In the genomic region with DNA sequence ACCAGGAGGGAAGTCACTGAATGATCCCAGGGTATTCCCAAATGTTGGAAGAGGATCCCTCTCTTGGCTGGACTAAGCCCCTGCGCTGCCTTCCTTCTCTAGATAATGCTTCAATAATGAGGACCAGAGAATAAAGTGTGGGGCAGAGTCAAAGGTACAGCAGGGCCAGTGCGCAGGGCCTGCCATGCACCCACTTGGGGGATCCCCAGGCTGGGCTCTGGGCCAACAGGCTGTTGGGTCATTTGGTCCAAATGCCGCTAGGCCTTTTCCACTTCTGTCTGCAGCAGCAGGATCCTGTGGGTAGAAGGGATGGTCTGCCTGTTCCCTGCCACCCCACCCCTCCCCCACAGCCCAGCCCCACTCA, we compare ENCODE assay signal across 32 cellular contexts.
"Had no signal": no experiment of that assay in that cellular context is flagged by ENCODE, and none has a peak within 500 bp of the region (broad histone marks: within the 10 kb centered on the region; RNA-seq: fewer than 3 reads in every experiment).

No MANE protein-coding gene starts in this region.

- DNase-seq: activated B cell treated with CpG ODN at 0.5 μM for 24 hours; activated CD4-positive, alpha-beta memory T cell treated with anti-CD3 and anti-CD28 coated beads for 36 hours; activated CD4-positive, alpha-beta T cell treated with anti-CD3 and anti-CD28 coated beads for 4 hours; activated CD4-positive, alpha-beta T cell treated with anti-CD3 and anti-CD28 coated beads, Interleukin-2, amount 50 U/mL, for 1 hour; activated CD4-positive, CD25-positive, alpha-beta regulatory T cell treated with anti-CD3 and anti-CD28 coated beads, Interleukin-2, amount 50 U/mL, for 72 hours; activated CD8-positive, alpha-beta memory T cell treated with anti-CD3 and anti-CD28 coated beads, Interleukin-2, amount 50 U/mL, for 4 hours; activated effector memory CD4-positive, alpha-beta T cell treated with Interleukin-2 at 50 U/mL for 16 hours; activated naive CD4-positive, alpha-beta T cell treated with anti-CD3 and anti-CD28 coated beads, Interleukin-2, amount 10 ng/mL, durations not matched to agents 7 days and 5 days; activated naive CD8-positive, alpha-beta T cell treated with anti-CD3 and anti-CD28 coated beads, Interleukin-2, amount 50 U/mL, for 24 hours; activated T-cell treated with anti-CD3 and anti-CD28 coated beads for 4 hours; activated T-cell treated with anti-CD3 and anti-CD28 coated beads, Interleukin-2, amount 50 U/mL, for 4 hours; aorta; brain microvascular endothelial cell; Kasumi-1; KG1; MM.1S; NCI-H1092 treated with DMSO at 0.1 percent for 48 hours; NCI-H1417; NCI-H187 treated with DMSO at 0.1 percent for 48 hours; NCI-H2081; NCI-H2227 treated with DMSO at 0.1 percent for 48 hours; NCI-H510A treated with DMSO at 0.1 percent for 48 hours; NCI-H526 treated with DMSO at 0.1 percent for 48 hours; NCI-H774; SHP77 treated with DMSO at 0.1 percent for 48 hours had no signal

- H3K9ac ChIP-seq: SK-N-SH had no signal

- H3K27me3 ChIP-seq: SJSA1 had no signal

- ATAC-seq: activated naive CD8-positive, alpha-beta T cell treated with anti-CD3 and anti-CD28 coated beads, Interleukin-2, amount 50 U/mL, for 24 hours; activated T-cell treated with anti-CD3 and anti-CD28 coated beads, Interleukin-2, amount 50 U/mL, for 4 hours; Panc1 had no signal

- H3K36me3 ChIP-seq: brain microvascular endothelial cell, SJSA1 had no signal

- H3K9me3 Mint-ChIP-seq: activated B cell treated with CpG ODN at 0.5 μM for 24 hours; activated CD4-positive, alpha-beta memory T cell treated with anti-CD3 and anti-CD28 coated beads for 36 hours; activated naive CD4-positive, alpha-beta T cell treated with anti-CD3 and anti-CD28 coated beads, Interleukin-2, amount 10 ng/mL, durations not matched to agents 7 days and 5 days; activated naive CD8-positive, alpha-beta T cell treated with anti-CD3 and anti-CD28 coated beads, Interleukin-2, amount 50 U/mL, for 24 hours; activated T-cell treated with anti-CD3 and anti-CD28 coated beads, Interleukin-2, amount 50 U/mL, for 4 hours; T-helper 1 cell treated with Interleukin-12 subunit alpha and Interleukin-12 subunit beta and Interleukin-4 antibody, amounts not matched to agents 30 μg/mL and 1 μg/mL, for 36 hours; T-helper 2 cell treated with Interferon-gamma antibody and Interleukin-4, amounts not matched to agents 5 μg/mL and 100 μg/mL, for 36 hours had no signal

- H3K36me3 Mint-ChIP-seq: activated CD4-positive, alpha-beta memory T cell treated with anti-CD3 and anti-CD28 coated beads for 36 hours; activated naive CD4-positive, alpha-beta T cell treated with anti-CD3 and anti-CD28 coated beads, Interleukin-2, amount 10 ng/mL, durations not matched to agents 7 days and 5 days; activated naive CD8-positive, alpha-beta T cell had no signal

- H3K4me3 ChIP-seq: SJSA1 had no signal

- H3K27ac ChIP-seq: brain microvascular endothelial cell, SJSA1, VCaP had no signal

- H3K4me1 Mint-ChIP-seq: activated B cell treated with CpG ODN at 0.5 μM for 24 hours had no signal

- H3K4me3 Mint-ChIP-seq: activated B cell treated with CpG ODN at 0.5 μM for 24 hours; activated CD4-positive, alpha-beta memory T cell treated with anti-CD3 and anti-CD28 coated beads for 36 hours; activated naive CD4-positive, alpha-beta T cell treated with anti-CD3 and anti-CD28 coated beads, Interleukin-2, amount 10 ng/mL, durations not matched to agents 7 days and 5 days; activated naive CD8-positive, alpha-beta T cell; activated naive CD8-positive, alpha-beta T cell treated with anti-CD3 and anti-CD28 coated beads, Interleukin-2, amount 50 U/mL, for 24 hours; activated T-cell treated with anti-CD3 and anti-CD28 coated beads, Interleukin-2, amount 50 U/mL, for 4 hours; T-helper 1 cell treated with Interleukin-12 subunit alpha and Interleukin-12 subunit beta and Interleukin-4 antibody, amounts not matched to agents 30 μg/mL and 1 μg/mL, for 36 hours; T-helper 2 cell treated with Interferon-gamma antibody and Interleukin-4, amounts not matched to agents 5 μg/mL and 100 μg/mL, for 36 hours had no signal

- H3K27me3 Mint-ChIP-seq: activated B cell treated with CpG ODN at 0.5 μM for 24 hours; activated CD4-positive, alpha-beta memory T cell treated with anti-CD3 and anti-CD28 coated beads for 36 hours; activated naive CD8-positive, alpha-beta T cell; activated naive CD8-positive, alpha-beta T cell treated with anti-CD3 and anti-CD28 coated beads, Interleukin-2, amount 50 U/mL, for 24 hours had no signal

- H3K4me2 ChIP-seq: SK-N-SH had no signal

- H3K9me3 ChIP-seq: SJSA1, SK-N-SH had no signal

- H3K27ac Mint-ChIP-seq: activated B cell treated with CpG ODN at 0.5 μM for 24 hours; activated CD4-positive, alpha-beta memory T cell treated with anti-CD3 and anti-CD28 coated beads for 36 hours; activated naive CD4-positive, alpha-beta T cell treated with anti-CD3 and anti-CD28 coated beads, Interleukin-2, amount 10 ng/mL, durations not matched to agents 7 days and 5 days; activated naive CD8-positive, alpha-beta T cell; activated naive CD8-positive, alpha-beta T cell treated with anti-CD3 and anti-CD28 coated beads, Interleukin-2, amount 50 U/mL, for 24 hours; T-helper 1 cell treated with Interleukin-12 subunit alpha and Interleukin-12 subunit beta and Interleukin-4 antibody, amounts not matched to agents 30 μg/mL and 1 μg/mL, for 36 hours; T-helper 2 cell treated with Interferon-gamma antibody and Interleukin-4, amounts not matched to agents 5 μg/mL and 100 μg/mL, for 36 hours had no signal
